Comparison of ENCODE assay signal across 9 cellular contexts in genomic region chr6:97586344-97586743, GRCh38.
DNase-seq lines count a peak whose midpoint lies in the region; TF ChIP-seq lines count a peak whose summit lies in the region.
"Had no signal": no experiment of that assay in that cellular context is flagged by ENCODE, and none has a peak within 500 bp of the region (broad histone marks: within the 10 kb centered on the region; RNA-seq: fewer than 3 reads in every experiment).

No MANE protein-coding gene starts in this region.

- H3K4me1 ChIP-seq in Karpas-422 (ENCODE audit: low read length) = no peaks in the 10 kb centered on the region
- no peaks in the 10 kb centered on the region for H3K4me1 ChIP-seq in sigmoid colon
- no peaks in the 10 kb centered on the region for H3K4me1 ChIP-seq in vagina

- H3K36me3 ChIP-seq in Karpas-422 (ENCODE audit: insufficient read depth, low read length) (no peaks in the 10 kb centered on the region), sigmoid colon (no peaks in the 10 kb centered on the region), vagina (no peaks in the 10 kb centered on the region)

- H3K36me3 Mint-ChIP-seq in brain = no peaks in the 10 kb centered on the region
- H3K36me3 Mint-ChIP-seq: CD4-positive, CD25-positive, alpha-beta regulatory T cell had no signal

- intact Hi-C loops in sigmoid colon (cut with DNase I) (no loop called here), vagina (cut with DNase I) (no loop called here)

- TF ChIP-seq CTCF in brain (conservative IDR thresholded peaks at IDR 0.05) (peak; percentile 4 to 40), sigmoid colon (IDR thresholded peaks at IDR 0.05) (no peak), vagina (IDR thresholded peaks at IDR 0.05) (no peak)

- no peak overlapping the region for H3K4me3 Mint-ChIP-seq in brain
- H3K4me3 Mint-ChIP-seq: CD4-positive, CD25-positive, alpha-beta regulatory T cell had no signal

- no peaks in the 10 kb centered on the region for H3K27me3 ChIP-seq in Karpas-422 (ENCODE audit: low read length)
- H3K27me3 ChIP-seq in sigmoid colon = no peaks in the 10 kb centered on the region
- no peaks in the 10 kb centered on the region for H3K27me3 ChIP-seq in vagina

- no peak overlapping the region for H2AFZ ChIP-seq in Karpas-422 (ENCODE audit: low read length)

- no peak overlapping the region for H3K4me2 ChIP-seq in Karpas-422 (ENCODE audit: low read depth, low read length, poor library complexity, severe bottlenecking)

- no peaks in the 10 kb centered on the region for H3K9me3 ChIP-seq in Karpas-422 (ENCODE audit: low read length)
- H3K9me3 ChIP-seq in sigmoid colon = no peaks in the 10 kb centered on the region
- H3K9me3 ChIP-seq in vagina = no peaks in the 10 kb centered on the region

- DNase-seq in SIG-M5 treated with dmso at 0.1 percent for 504 hours (lab: John Stamatoyannopoulos, UW; ENCODE audit: unreplicated experiment) = peak; percentile 2
- DNase-seq in SIG-M5 (lab: John Stamatoyannopoulos, UW) = no peak
- peak; percentile 52 for DNase-seq in Karpas-422
- peak; percentile 16 for DNase-seq in renal cortical epithelial cell (ENCODE audit: low read depth)
- DNase-seq in activated CD4-positive, CD25-positive, alpha-beta regulatory T cell treated with anti-CD3 and anti-CD28 coated beads, Interleukin-2, amount 50 U/mL, for 72 hours = no peak
- no peak for DNase-seq in sigmoid colon
- DNase-seq in vagina (ENCODE audit: extremely low spot score in 2 of 2) = no peak
- DNase-seq: CD4-positive, CD25-positive, alpha-beta regulatory T cell had no signal

- H3K27ac Mint-ChIP-seq in brain = no peak overlapping the region
- H3K27ac Mint-ChIP-seq: CD4-positive, CD25-positive, alpha-beta regulatory T cell had no signal

- H3K27ac ChIP-seq in Karpas-422 (ENCODE audit: low read length) = no peak overlapping the region
- H3K27ac ChIP-seq in sigmoid colon = no peak overlapping the region
- no peak overlapping the region for H3K27ac ChIP-seq in vagina

- peaks cover 6% of the 10 kb centered on the region for H3K27me3 Mint-ChIP-seq in brain
- H3K27me3 Mint-ChIP-seq: CD4-positive, CD25-positive, alpha-beta regulatory T cell had no signal

- H3K4me3 ChIP-seq in Karpas-422 (ENCODE audit: low read length) (no peak overlapping the region), sigmoid colon (no peak overlapping the region), vagina (no peak overlapping the region)

- H3K79me2 ChIP-seq in Karpas-422 (ENCODE audit: low read length) = no peaks in the 10 kb centered on the region

- H3K9me2 ChIP-seq in Karpas-422 (replicated peaks; ENCODE audit: insufficient read depth, low read length) = no peaks in the 10 kb centered on the region

- no peaks in the 10 kb centered on the region for H4K20me1 ChIP-seq in Karpas-422 (ENCODE audit: insufficient read depth, low read depth, low read length)

- peaks cover 7% of the 10 kb centered on the region for H3K4me1 Mint-ChIP-seq in brain
- H3K4me1 Mint-ChIP-seq: CD4-positive, CD25-positive, alpha-beta regulatory T cell had no signal

- no peak overlapping the region for H3K9ac ChIP-seq in Karpas-422 (ENCODE audit: low read length)

- H3K9me3 Mint-ChIP-seq in brain = peaks cover 0 to 4% (median 0%) of the 10 kb centered on the region in 5 experiments

- no peak for TF ChIP-seq EP300 in sigmoid colon (IDR thresholded peaks at IDR 0.05)

- TF ChIP-seq POLR2A in sigmoid colon (IDR thresholded peaks at IDR 0.05) = no peak
- no peak for TF ChIP-seq POLR2A in vagina (IDR thresholded peaks at IDR 0.05)

Comparison
In these comparisons a context has a peak if more than half of its experiments do, and no peak if none do; other contexts are left out.
1. DNase-seq: peak in SIG-M5 treated with dmso at 0.1 percent for 504 hours (single experiment), Karpas-422 (single experiment) and renal cortical epithelial cell (single experiment); none in SIG-M5 (single experiment), activated CD4-positive, CD25-positive, alpha-beta regulatory T cell treated with anti-CD3 and anti-CD28 coated beads, Interleukin-2, amount 50 U/mL, for 72 hours (single experiment), sigmoid colon (single experiment) and vagina (0 of 2).
2. CTCF ChIP-seq: peak in brain (2 of 2); none in sigmoid colon (0 of 4) and vagina (0 of 3).